In genomic region chr10:108358912-108359311, GRCh38 we compare ENCODE assay signal across 8 cellular contexts.
DNase-seq lines count a peak whose midpoint lies in the region; ATAC-seq and TF ChIP-seq lines count a peak whose summit lies in the region.

No MANE protein-coding gene starts in this region.

- no peaks in the 10 kb centered on the region for H3K4me1 ChIP-seq in cardiac muscle cell (ENCODE audit: low read depth)

- no peak overlapping the region for H3K4me3 Mint-ChIP-seq in chondrocyte (ENCODE audit: unreplicated experiment)

- H3K27ac ChIP-seq in cardiac muscle cell = no peak overlapping the region

- TF ChIP-seq CTCF in cardiac muscle cell (IDR thresholded peaks at IDR 0.05; ENCODE audit: low read depth, low read length) (peak; percentile 18), chondrocyte (IDR thresholded peaks at IDR 0.05) (peak; percentile 11)

- intact Hi-C loops in cardiac septum (cut with DNase I) = no loop called here

- H3K36me3 Mint-ChIP-seq in chondrocyte (ENCODE audit: low read depth) = no peaks in the 10 kb centered on the region

- H3K27me3 ChIP-seq in cardiac muscle cell = no peaks in the 10 kb centered on the region

- H3K36me3 ChIP-seq in cardiac muscle cell = no peaks in the 10 kb centered on the region

- peak; percentile 87 for ATAC-seq in HG03432 (IDR thresholded peaks at IDR 0.05; ENCODE audit: unreplicated experiment)
- no peak for ATAC-seq in HG02938 (IDR thresholded peaks at IDR 0.05; ENCODE audit: unreplicated experiment)

- DNase-seq in cardiac muscle cell (ENCODE audit: low read depth in 1 of 2, low spot score in 1 of 2) = peak in 1 of 2 donors; percentile 83
- DNase-seq in cardiac septum (ENCODE audit: low spot score) = no peak
- no peak for DNase-seq in chondrocyte (ENCODE audit: low spot score)
- no peak for DNase-seq in NCI-H2227 (lab: John Stamatoyannopoulos, UW; ENCODE audit: unreplicated experiment)
- no peak for DNase-seq in NCI-H510A (lab: John Stamatoyannopoulos, UW)
- DNase-seq in mucosa of gallbladder (ENCODE audit: low spot score) = no peak

- no peaks in the 10 kb centered on the region for H3K9me3 Mint-ChIP-seq in chondrocyte (ENCODE audit: low read depth)

- no peaks in the 10 kb centered on the region for H3K9me3 ChIP-seq in cardiac muscle cell (ENCODE audit: low read depth)

- no peaks in the 10 kb centered on the region for H3K4me1 Mint-ChIP-seq in chondrocyte (ENCODE audit: low read depth)

- H3K27ac Mint-ChIP-seq in chondrocyte (ENCODE audit: unreplicated experiment) = no peak overlapping the region

- H3K4me3 ChIP-seq in cardiac muscle cell = no peak overlapping the region

- H3K27me3 Mint-ChIP-seq in chondrocyte (ENCODE audit: low read depth) = peaks cover 2% of the 10 kb centered on the region
